28 cellular contexts compared by ENCODE assay signal in the genomic region with DNA sequence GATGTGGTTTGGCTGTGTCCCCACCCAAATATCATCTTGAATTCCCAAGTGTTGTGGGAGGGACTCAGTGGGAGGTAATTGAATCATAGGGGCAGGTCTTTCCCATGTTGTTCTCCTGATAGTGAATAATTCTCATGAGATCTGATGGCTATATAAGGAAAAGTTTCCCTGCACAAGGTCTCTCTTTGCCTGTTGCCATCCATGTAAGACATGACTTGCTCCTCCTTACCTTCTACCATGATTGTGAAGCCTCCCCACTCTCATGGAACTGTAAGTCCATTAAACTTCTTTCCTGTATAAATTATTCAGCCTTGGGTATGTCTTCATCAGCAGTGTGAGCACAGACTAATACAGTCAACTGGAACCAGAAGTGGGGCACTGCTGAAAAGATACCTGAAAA.
"Had no signal": no experiment of that assay in that cellular context is flagged by ENCODE, and none has a peak within 500 bp of the region (broad histone marks: within the 10 kb centered on the region; RNA-seq: fewer than 3 reads in every experiment).

No MANE protein-coding gene starts in this region.

- H3K36me3 ChIP-seq: stomach, suprapubic skin, thoracic aorta, thyroid gland, tibial artery, tibial nerve, transverse colon, upper lobe of left lung, upper lobe of right lung, uterus, vagina had no signal

- DNase-seq: stimulated activated CD4-positive, alpha-beta T cell treated with anti-CD3 and anti-CD28 coated beads, Interleukin-2, amount 100 ng/mL, for 24 hours; stimulated activated CD4-positive, alpha-beta T cell treated with anti-CD3 and anti-CD28 coated beads, Interleukin-2, amount 100 ng/mL, for 48 hours; stimulated activated CD4-positive, alpha-beta T cell treated with anti-CD3 and anti-CD28 coated beads, Interleukin-4, amount 100 ng/mL, for 1 hour; stimulated activated CD4-positive, alpha-beta T cell treated with anti-CD3 and anti-CD28 coated beads, Interleukin-4, amount 100 ng/mL, for 24 hours; stimulated activated CD4-positive, alpha-beta T cell treated with anti-CD3 and anti-CD28 coated beads, Interleukin-4, amount 100 ng/mL, for 4 hours; stimulated activated CD8-positive, alpha-beta memory T cell treated with anti-CD3 and anti-CD28 coated beads, Interleukin-4, amount 100 ng/mL, for 48 hours; stimulated activated naive B cell treated with anti-CD40 and anti-IgM and Interleukin-4, amounts not matched to agents 10 μg/mL and 1 μg/mL and 100 μg/mL, for 72 hours; stimulated activated naive CD4-positive, alpha-beta T cell; stimulated activated naive CD4-positive, alpha-beta T cell treated with Interleukin-2 at 50 U/mL for 16 hours; stimulated activated naive CD8-positive, alpha-beta T cell treated with anti-CD3 and anti-CD28 coated beads, Interleukin-15, amount 100 ng/mL, for 72 hours; stimulated activated naive CD8-positive, alpha-beta T cell treated with anti-CD3 and anti-CD28 coated beads, Interleukin-15, Interleukin-2, amounts not matched to agents 100 U/mL and 50 U/mL, for 24 hours; stomach; testis; thyroid gland; tibial artery; transverse colon; trophoblast cell; upper lobe of left lung; upper lobe of right lung; uterus had no signal

- H3K27me3 ChIP-seq: stomach, suprapubic skin, testis, thyroid gland, tibial artery, tibial nerve, transverse colon, upper lobe of left lung, upper lobe of right lung, uterus, vagina had no signal

- H3K27me3 Mint-ChIP-seq: stimulated activated naive CD8-positive, alpha-beta T cell treated with anti-CD3 and anti-CD28 coated beads, Interleukin-15, amount 100 ng/mL, for 72 hours; type B pancreatic cell had no signal

- H3K4me3 ChIP-seq: stomach, suprapubic skin, testis, thoracic aorta, thyroid gland, tibial artery, tibial nerve, transverse colon, upper lobe of left lung, upper lobe of right lung, uterus, vagina had no signal

- H3K27ac ChIP-seq: stomach, suprapubic skin, testis, thoracic aorta, thyroid gland, tibial artery, tibial nerve, transverse colon, upper lobe of left lung, upper lobe of right lung, uterus, vagina had no signal

- H3K27ac Mint-ChIP-seq: stimulated activated effector memory CD8-positive, alpha-beta T cell treated with anti-CD3 and anti-CD28 coated beads, Interleukin-12 subunit alpha, Interleukin-12 subunit beta, amount 100 ng/mL, for 72 hours; stimulated activated memory B cell treated with anti-CD40 and anti-IgM and Interleukin-4, amounts not matched to agents 10 μg/mL and 1 μg/mL and 100 μg/mL, for 72 hours; stimulated activated naive B cell treated with anti-CD40 and anti-IgM and Interleukin-4, amounts not matched to agents 10 μg/mL and 1 μg/mL and 100 μg/mL, for 72 hours; stimulated activated naive CD8-positive, alpha-beta T cell treated with anti-CD3 and anti-CD28 coated beads, Interleukin-15, Interleukin-2, amounts not matched to agents 100 ng/mL and 50 ng/mL, for 24 hours; type B pancreatic cell had no signal

- ATAC-seq: stimulated activated effector memory CD8-positive, alpha-beta T cell treated with anti-CD3 and anti-CD28 coated beads, Interleukin-12 subunit alpha, Interleukin-12 subunit beta, amount 100 ng/mL, for 72 hours; stimulated activated memory B cell treated with anti-CD40 and anti-IgM and Interleukin-4, amounts not matched to agents 10 μg/mL and 1 μg/mL and 100 μg/mL, for 72 hours; stimulated activated naive B cell treated with anti-CD40 and anti-IgM and Interleukin-4, amounts not matched to agents 10 μg/mL and 1 μg/mL and 100 μg/mL, for 72 hours; stimulated activated naive CD8-positive, alpha-beta T cell treated with anti-CD3 and anti-CD28 coated beads, Interleukin-15, amount 100 ng/mL, for 72 hours; stimulated activated naive CD8-positive, alpha-beta T cell treated with anti-CD3 and anti-CD28 coated beads, Interleukin-15, Interleukin-2, amounts not matched to agents 100 U/mL and 50 U/mL, for 24 hours; upper lobe of right lung had no signal

- H3K4me1 ChIP-seq: stomach, suprapubic skin, testis, thyroid gland, tibial artery, tibial nerve, transverse colon, upper lobe of left lung, upper lobe of right lung, uterus, vagina had no signal

- H3K9me3 ChIP-seq: testis, thoracic aorta, thyroid gland, upper lobe of right lung, uterus, vagina had no signal

- H3K4me3 Mint-ChIP-seq: stimulated activated effector memory CD8-positive, alpha-beta T cell treated with anti-CD3 and anti-CD28 coated beads, Interleukin-12 subunit alpha, Interleukin-12 subunit beta, amount 100 ng/mL, for 72 hours; stimulated activated memory B cell treated with anti-CD40 and anti-IgM and Interleukin-4, amounts not matched to agents 10 μg/mL and 1 μg/mL and 100 μg/mL, for 72 hours; stimulated activated naive B cell treated with anti-CD40 and anti-IgM and Interleukin-4, amounts not matched to agents 10 μg/mL and 1 μg/mL and 100 μg/mL, for 72 hours; stimulated activated naive CD8-positive, alpha-beta T cell treated with anti-CD3 and anti-CD28 coated beads, Interleukin-15, amount 100 ng/mL, for 72 hours; stimulated activated naive CD8-positive, alpha-beta T cell treated with anti-CD3 and anti-CD28 coated beads, Interleukin-15, Interleukin-2, amounts not matched to agents 100 ng/mL and 50 ng/mL, for 24 hours; type B pancreatic cell had no signal

- H3K4me1 Mint-ChIP-seq: stimulated activated effector memory CD8-positive, alpha-beta T cell treated with anti-CD3 and anti-CD28 coated beads, Interleukin-12 subunit alpha, Interleukin-12 subunit beta, amount 100 ng/mL, for 72 hours; stimulated activated memory B cell treated with anti-CD40 and anti-IgM and Interleukin-4, amounts not matched to agents 10 μg/mL and 1 μg/mL and 100 μg/mL, for 72 hours; stimulated activated naive B cell treated with anti-CD40 and anti-IgM and Interleukin-4, amounts not matched to agents 10 μg/mL and 1 μg/mL and 100 μg/mL, for 72 hours; stimulated activated naive CD8-positive, alpha-beta T cell treated with anti-CD3 and anti-CD28 coated beads, Interleukin-15, amount 100 ng/mL, for 72 hours had no signal

- H3K36me3 Mint-ChIP-seq: stimulated activated effector memory CD8-positive, alpha-beta T cell treated with anti-CD3 and anti-CD28 coated beads, Interleukin-12 subunit alpha, Interleukin-12 subunit beta, amount 100 ng/mL, for 72 hours; stimulated activated memory B cell treated with anti-CD40 and anti-IgM and Interleukin-4, amounts not matched to agents 10 μg/mL and 1 μg/mL and 100 μg/mL, for 72 hours; stimulated activated naive B cell treated with anti-CD40 and anti-IgM and Interleukin-4, amounts not matched to agents 10 μg/mL and 1 μg/mL and 100 μg/mL, for 72 hours; type B pancreatic cell had no signal
